12 cellular contexts compared by ENCODE assay signal in the genomic region with DNA sequence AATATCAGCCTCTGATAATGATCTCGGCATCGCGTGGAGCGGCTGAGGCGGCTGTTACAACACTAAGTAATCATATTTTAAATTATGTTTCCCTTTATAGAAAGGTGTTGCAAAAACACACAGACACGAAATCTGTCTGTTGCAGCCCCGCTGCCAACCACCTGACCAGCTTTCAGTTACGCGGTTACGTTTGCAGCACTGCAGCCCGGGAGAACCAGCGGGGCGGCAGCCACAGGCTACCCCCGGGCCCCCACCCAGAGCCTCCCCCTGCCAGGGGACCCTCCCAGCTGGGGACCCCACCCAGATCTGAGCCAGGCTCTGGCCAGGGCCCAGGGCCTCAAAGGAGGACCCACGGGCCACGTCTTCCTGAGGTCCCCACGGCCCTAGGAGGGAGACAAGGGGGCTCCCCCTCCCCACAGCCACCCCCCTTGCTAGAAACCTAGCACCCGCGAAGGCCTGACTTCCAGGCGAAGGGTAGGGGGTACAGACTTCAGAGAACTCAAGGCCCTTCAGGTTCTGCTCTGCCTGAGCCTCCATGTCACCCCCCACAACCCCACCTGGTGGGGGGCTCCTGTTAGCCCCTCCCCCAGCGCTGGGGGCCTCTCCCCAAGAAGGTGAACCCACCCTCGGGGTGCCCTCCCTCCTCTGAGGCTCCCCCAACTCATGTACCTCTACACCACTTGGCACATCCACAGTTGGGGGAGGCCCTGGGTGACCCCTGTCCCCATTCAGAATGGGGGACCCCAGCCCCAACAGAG. TPM values are rescaled to one million over a fixed set of nuclear protein-coding genes. Genes with fewer than 3 reads are reported as not detected.
DNase-seq lines count a peak whose midpoint lies in the region; ATAC-seq, FAIRE-seq and TF ChIP-seq lines count a peak whose summit lies in the region.
"Had no signal": no experiment of that assay in that cellular context is flagged by ENCODE, and none has a peak within 500 bp of the region (broad histone marks: within the 10 kb centered on the region; RNA-seq: fewer than 3 reads in every experiment).

No MANE protein-coding gene starts in this region.

- H3K27me3 ChIP-seq in heart left ventricle (no peaks in the 10 kb centered on the region), aorta (ENCODE audit: control insufficient read depth in 1 of 2, insufficient read depth in 2 of 2, low read length in 1 of 2) (no peaks in the 10 kb centered on the region)

- H3K4me3 ChIP-seq in heart left ventricle, result peak overlapping the region in 1 of 12 donors; percentile 13
- H3K4me3 ChIP-seq in kidney (ENCODE audit: low read length in 2 of 2), result no peak overlapping the region
- no peak overlapping the region for H3K4me3 ChIP-seq in aorta (ENCODE audit: low read length in 2 of 2)
- H3K4me3 ChIP-seq: lung had no signal

- H3K36me3 ChIP-seq in heart left ventricle (no peaks in the 10 kb centered on the region), kidney (ENCODE audit: control insufficient read depth in 1 of 2, insufficient read depth in 2 of 2, low read length in 2 of 2) (peaks cover 0 to 3% of the 10 kb centered on the region in 2 donors), aorta (ENCODE audit: control insufficient read depth in 1 of 2, insufficient read depth in 2 of 2, low read length in 1 of 2) (no peaks in the 10 kb centered on the region)

- FAIRE-seq in kidney (lab: Jason Lieb, UNC), result no peak
- FAIRE-seq: astrocyte had no signal

- TF ChIP-seq CTCF in heart left ventricle (IDR thresholded peaks at IDR 0.05), result no peak
- no peak for TF ChIP-seq CTCF in kidney (IDR thresholded peaks at IDR 0.05; ENCODE audit: borderline replicate concordance, extremely low read depth, insufficient read depth)

- intact Hi-C loops in heart left ventricle (cut with DNase I), result loop anchor here in 7 of 10 donors (5.0 to 10.0 kb wide), 3 partner anchors 33 to 124 kb away; a partner anchor contains a TSS
- intact Hi-C loops in cardiac septum (cut with DNase I), result no loop called here
- intact Hi-C loops in kidney (cut with DNase I), result no loop called here
- intact Hi-C loops in aorta (cut with DNase I), result loop anchor here in 1 of 2 donors (5.0 kb wide), 1 partner anchor 33 kb away; no protein-coding TSS in a partner anchor

- DNase-seq in heart left ventricle (peak in 3 of 5 donors; percentile 28 to 55 (median 41)), cardiac septum (ENCODE audit: low spot score) (no peak), SKM-1 (lab: John Stamatoyannopoulos, UW; ENCODE audit: unreplicated experiment) (peak; percentile 42), kidney (peak; percentile 80), aorta (peak; percentile 46 to 70), middle frontal gyrus (ENCODE audit: extremely low spot score, low spot score) (no peak), NCI-H2029 treated with DMSO at 0.1 percent for 48 hours (lab: John Stamatoyannopoulos, UW) (no peak)
- DNase-seq: activated CD4-positive, alpha-beta memory T cell treated with anti-CD3 and anti-CD28 coated beads, Interleukin-2, amount 10 ng/mL, durations not matched to agents 7 days and 5 days; NCI-H1048 had no signal

- ATAC-seq in heart left ventricle, result no peak
- ATAC-seq in aorta (ENCODE audit: low FRiP score), result no peak
- no peak for ATAC-seq in GM19467 (IDR thresholded peaks at IDR 0.05; ENCODE audit: unreplicated experiment)

- H3K4me1 ChIP-seq in heart left ventricle, result peaks cover 17 to 100% (median 95%) of the 10 kb centered on the region in 12 donors
- peaks cover 32 to 41% of the 10 kb centered on the region in 2 donors for H3K4me1 ChIP-seq in kidney (ENCODE audit: control insufficient read depth in 1 of 2, insufficient read depth in 1 of 2, low read depth in 1 of 2, low read length in 2 of 2)
- H3K4me1 ChIP-seq in aorta (ENCODE audit: control insufficient read depth in 1 of 2, insufficient read depth in 2 of 2, low read length in 2 of 2), result peaks cover 0 to 2% of the 10 kb centered on the region in 2 donors

- H3K9ac ChIP-seq in kidney (ENCODE audit: low read length in 2 of 2), result no peak overlapping the region

- 51 to 61% (median 55%) methylated on average over 11 to 22 of the region's 22 CpGs for WGBS in heart left ventricle, 4 donors
- 44 to 50% methylated on average over 22 of the region's 22 CpGs for WGBS in aorta, 2 donors

- H3K27ac ChIP-seq in heart left ventricle, result peak overlapping the region in 7 of 12 donors; percentile 12 to 99 (median 80)
- H3K27ac ChIP-seq in kidney (ENCODE audit: low read depth in 2 of 2, low read length in 2 of 2), result no peak overlapping the region
- peak overlapping the region in 1 of 2 donors; percentile 37 for H3K27ac ChIP-seq in aorta (ENCODE audit: low read depth in 1 of 2, low read length in 2 of 2)

- H3K9me3 ChIP-seq in heart left ventricle (no peaks in the 10 kb centered on the region), kidney (ENCODE audit: control insufficient read depth in 1 of 2, low read length in 2 of 2) (no peaks in the 10 kb centered on the region), aorta (ENCODE audit: control insufficient read depth, low read length) (no peaks in the 10 kb centered on the region)

- no peak for TF ChIP-seq POLR2A in heart left ventricle (IDR thresholded peaks at IDR 0.05)

RNA-seq across cellular contexts. Expression of a gene that starts 6.0 kb away (rescaled TPM):
- total RNA-seq in heart left ventricle (10 to 100 TPM; 38.7 to 66.5 (median 47.5) TPM), cardiac septum (57.8 TPM), kidney (30.9 TPM), aorta (10 to 100 TPM; 51.3 to 61.0 TPM)
- polyA plus RNA-seq in heart left ventricle (10 to 100 TPM; 17.9 to 39.1 TPM), kidney (ENCODE audit: insufficient read depth, low read depth, low replicate concordance) (7.1 TPM), aorta (10 to 100 TPM; 10.5 to 11.7 TPM)

RNA-seq across cellular contexts. Expression of a gene that starts 29.6 kb away (rescaled TPM):
- 10 to 100 TPM; 15.5 to 34.3 (median 19.9) TPM for total RNA-seq in heart left ventricle
- polyA plus RNA-seq in heart left ventricle, result 10 to 100 TPM; 11.6 to 37.0 TPM
- 19.8 TPM for total RNA-seq in cardiac septum
- total RNA-seq in kidney, result 33.1 TPM
- 22.2 TPM for polyA plus RNA-seq in kidney (ENCODE audit: insufficient read depth, low read depth, low replicate concordance)
- total RNA-seq in aorta, result 10 to 100 TPM; 22.0 to 25.1 TPM
- polyA plus RNA-seq in aorta, result 10 to 100 TPM; 14.9 to 19.0 TPM

Comparison
In these comparisons a context has a peak if more than half of its experiments do, and no peak if none do; other contexts are left out.
1. DNase-seq: peak in heart left ventricle (3 of 5), SKM-1 (single experiment), kidney (single experiment) and aorta (2 of 2); none in cardiac septum (single experiment), middle frontal gyrus (single experiment) and NCI-H2029 treated with DMSO at 0.1 percent for 48 hours (single experiment).
2. intact Hi-C loops: an anchor here in heart left ventricle (5.0 to 10.0 kb wide); none called in cardiac septum and kidney.
3. H3K27ac ChIP-seq: peak in heart left ventricle (7 of 12); none in kidney (0 of 2).